Comparison of ENCODE assay signal across 1 cellular context in the genomic region with DNA sequence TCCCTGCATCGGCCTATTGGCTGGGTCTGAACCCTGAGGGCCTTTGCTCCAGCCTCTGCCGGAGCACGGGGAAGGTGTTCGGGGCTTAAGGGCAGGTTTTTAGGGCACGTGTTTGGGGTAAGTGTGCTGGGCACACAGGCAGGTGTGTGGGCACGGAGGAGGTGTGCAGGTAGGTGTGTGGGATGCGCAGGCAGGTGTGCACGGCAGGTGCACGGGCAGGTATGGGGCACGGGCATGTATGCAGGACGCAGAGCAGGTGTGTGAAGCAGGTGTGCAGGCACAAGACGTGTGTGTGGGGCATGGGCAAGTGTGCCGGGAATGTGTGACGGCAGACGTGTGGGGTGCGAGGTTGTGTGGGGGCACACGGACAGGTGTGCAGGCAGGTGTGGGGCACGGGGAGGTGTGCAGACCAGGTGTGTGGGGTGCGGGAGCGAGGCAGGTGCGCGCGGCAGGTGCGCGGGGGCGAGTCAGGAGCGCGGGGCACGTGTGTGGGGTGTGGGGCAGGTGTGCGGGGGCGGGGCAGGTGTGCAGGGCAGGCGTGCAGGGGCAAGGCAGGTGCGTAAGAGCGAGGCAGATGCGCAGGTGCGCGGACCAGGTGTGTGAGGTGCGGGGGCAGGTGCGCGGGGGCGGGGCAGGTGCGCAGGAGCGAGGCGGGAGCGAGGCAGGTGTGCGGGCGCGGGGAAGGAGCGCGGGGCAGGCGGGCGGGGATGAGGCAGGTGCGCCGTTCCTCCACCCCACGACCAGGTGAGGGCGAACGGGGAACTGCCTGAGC.
A peak's percentile ranks its signal among the peaks of the same experiment; 100 is the strongest.
TF ChIP-seq lines count a peak whose summit lies in the region.

No MANE protein-coding gene starts in this region.

TF ChIP-seq in HepG2, 621 proteins besides CTCF, POLR2A, EP300 and RAD21 (continued from another document and continues in another):
- TF ChIP-seq, protein P1, sequence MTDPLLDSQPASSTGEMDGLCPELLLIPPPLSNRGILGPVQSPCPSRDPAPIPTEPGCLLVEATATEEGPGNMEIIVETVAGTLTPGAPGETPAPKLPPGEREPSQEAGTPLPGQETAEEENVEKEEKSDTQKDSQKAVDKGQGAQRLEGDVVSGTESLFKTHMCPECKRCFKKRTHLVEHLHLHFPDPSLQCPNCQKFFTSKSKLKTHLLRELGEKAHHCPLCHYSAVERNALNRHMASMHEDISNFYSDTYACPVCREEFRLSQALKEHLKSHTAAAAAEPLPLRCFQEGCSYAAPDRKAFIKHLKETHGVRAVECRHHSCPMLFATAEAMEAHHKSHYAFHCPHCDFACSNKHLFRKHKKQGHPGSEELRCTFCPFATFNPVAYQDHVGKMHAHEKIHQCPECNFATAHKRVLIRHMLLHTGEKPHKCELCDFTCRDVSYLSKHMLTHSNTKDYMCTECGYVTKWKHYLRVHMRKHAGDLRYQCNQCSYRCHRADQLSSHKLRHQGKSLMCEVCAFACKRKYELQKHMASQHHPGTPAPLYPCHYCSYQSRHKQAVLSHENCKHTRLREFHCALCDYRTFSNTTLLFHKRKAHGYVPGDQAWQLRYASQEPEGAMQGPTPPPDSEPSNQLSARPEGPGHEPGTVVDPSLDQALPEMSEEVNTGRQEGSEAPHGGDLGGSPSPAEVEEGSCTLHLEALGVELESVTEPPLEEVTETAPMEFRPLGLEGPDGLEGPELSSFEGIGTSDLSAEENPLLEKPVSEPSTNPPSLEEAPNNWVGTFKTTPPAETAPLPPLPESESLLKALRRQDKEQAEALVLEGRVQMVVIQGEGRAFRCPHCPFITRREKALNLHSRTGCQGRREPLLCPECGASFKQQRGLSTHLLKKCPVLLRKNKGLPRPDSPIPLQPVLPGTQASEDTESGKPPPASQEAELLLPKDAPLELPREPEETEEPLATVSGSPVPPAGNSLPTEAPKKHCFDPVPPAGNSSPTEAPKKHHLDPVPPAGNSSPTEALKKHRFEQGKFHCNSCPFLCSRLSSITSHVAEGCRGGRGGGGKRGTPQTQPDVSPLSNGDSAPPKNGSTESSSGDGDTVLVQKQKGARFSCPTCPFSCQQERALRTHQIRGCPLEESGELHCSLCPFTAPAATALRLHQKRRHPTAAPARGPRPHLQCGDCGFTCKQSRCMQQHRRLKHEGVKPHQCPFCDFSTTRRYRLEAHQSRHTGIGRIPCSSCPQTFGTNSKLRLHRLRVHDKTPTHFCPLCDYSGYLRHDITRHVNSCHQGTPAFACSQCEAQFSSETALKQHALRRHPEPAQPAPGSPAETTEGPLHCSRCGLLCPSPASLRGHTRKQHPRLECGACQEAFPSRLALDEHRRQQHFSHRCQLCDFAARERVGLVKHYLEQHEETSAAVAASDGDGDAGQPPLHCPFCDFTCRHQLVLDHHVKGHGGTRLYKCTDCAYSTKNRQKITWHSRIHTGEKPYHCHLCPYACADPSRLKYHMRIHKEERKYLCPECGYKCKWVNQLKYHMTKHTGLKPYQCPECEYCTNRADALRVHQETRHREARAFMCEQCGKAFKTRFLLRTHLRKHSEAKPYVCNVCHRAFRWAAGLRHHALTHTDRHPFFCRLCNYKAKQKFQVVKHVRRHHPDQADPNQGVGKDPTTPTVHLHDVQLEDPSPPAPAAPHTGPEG (CRISPR knock-in tag; IDR thresholded peaks at IDR 0.05), result no peak
- no peak for TF ChIP-seq JUN (CRISPR knock-in tag; IDR thresholded peaks at IDR 0.05)
- no peak for TF ChIP-seq ZNF660 (CRISPR knock-in tag; IDR thresholded peaks at IDR 0.05; ENCODE audit: borderline replicate concordance, low read depth)
- TF ChIP-seq ZSCAN9 (CRISPR knock-in tag; IDR thresholded peaks at IDR 0.05; ENCODE audit: borderline replicate concordance), result no peak
- TF ChIP-seq, protein P2, sequence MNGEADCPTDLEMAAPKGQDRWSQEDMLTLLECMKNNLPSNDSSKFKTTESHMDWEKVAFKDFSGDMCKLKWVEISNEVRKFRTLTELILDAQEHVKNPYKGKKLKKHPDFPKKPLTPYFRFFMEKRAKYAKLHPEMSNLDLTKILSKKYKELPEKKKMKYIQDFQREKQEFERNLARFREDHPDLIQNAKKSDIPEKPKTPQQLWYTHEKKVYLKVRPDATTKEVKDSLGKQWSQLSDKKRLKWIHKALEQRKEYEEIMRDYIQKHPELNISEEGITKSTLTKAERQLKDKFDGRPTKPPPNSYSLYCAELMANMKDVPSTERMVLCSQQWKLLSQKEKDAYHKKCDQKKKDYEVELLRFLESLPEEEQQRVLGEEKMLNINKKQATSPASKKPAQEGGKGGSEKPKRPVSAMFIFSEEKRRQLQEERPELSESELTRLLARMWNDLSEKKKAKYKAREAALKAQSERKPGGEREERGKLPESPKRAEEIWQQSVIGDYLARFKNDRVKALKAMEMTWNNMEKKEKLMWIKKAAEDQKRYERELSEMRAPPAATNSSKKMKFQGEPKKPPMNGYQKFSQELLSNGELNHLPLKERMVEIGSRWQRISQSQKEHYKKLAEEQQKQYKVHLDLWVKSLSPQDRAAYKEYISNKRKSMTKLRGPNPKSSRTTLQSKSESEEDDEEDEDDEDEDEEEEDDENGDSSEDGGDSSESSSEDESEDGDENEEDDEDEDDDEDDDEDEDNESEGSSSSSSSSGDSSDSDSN (CRISPR knock-in tag; IDR thresholded peaks at IDR 0.05), result no peak
- no peak for TF ChIP-seq MAFF (IDR thresholded peaks at IDR 0.05; ENCODE audit: low read depth, low read length)
- TF ChIP-seq ZNF790 (CRISPR knock-in tag; IDR thresholded peaks at IDR 0.05; ENCODE audit: borderline replicate concordance), result peak; percentile 37; the same call in 1 of the 2 replicates
- no peak for TF ChIP-seq SYNCRIP (IDR thresholded peaks at IDR 0.05; ENCODE audit: insufficient read depth, low read depth, low read length)
- TF ChIP-seq ATAD3A (CRISPR knock-in tag; IDR thresholded peaks at IDR 0.05), result no peak
- no peak for TF ChIP-seq IKZF1 (IDR thresholded peaks at IDR 0.05)
- no peak for TF ChIP-seq ZMYM4 (CRISPR knock-in tag; IDR thresholded peaks at IDR 0.05)
- TF ChIP-seq ZNF550 (CRISPR knock-in tag; IDR thresholded peaks at IDR 0.05; ENCODE audit: borderline replicate concordance), result 0 out of 2 replicates have a peak, but pooled peaks have one; percentile 64
- TF ChIP-seq EEA1 (CRISPR knock-in tag; IDR thresholded peaks at IDR 0.05; ENCODE audit: borderline replicate concordance), result peak; percentile 24; the same call in 1 of the 2 replicates
- TF ChIP-seq AKAP8 (CRISPR knock-in tag; IDR thresholded peaks at IDR 0.05), result peak; percentile 23
- peak; percentile 38 for TF ChIP-seq CCAR2 (optimal IDR thresholded peaks at IDR 0.05; ENCODE audit: low read depth, low read length)
- TF ChIP-seq ZSCAN31 (CRISPR knock-in tag; IDR thresholded peaks at IDR 0.05; ENCODE audit: low read depth), result 0 out of 2 replicates have a peak, but pooled peaks have one; percentile 10
- TF ChIP-seq PAF1 (CRISPR knock-in tag; IDR thresholded peaks at IDR 0.05), result no peak
- no peak for TF ChIP-seq ZBTB7A (CRISPR knock-in tag; IDR thresholded peaks at IDR 0.05)
- no peak for TF ChIP-seq ZNF598 (CRISPR knock-in tag; IDR thresholded peaks at IDR 0.05; ENCODE audit: borderline replicate concordance)
- TF ChIP-seq REL (CRISPR knock-in tag; conservative IDR thresholded peaks at IDR 0.05), result 0 out of 2 replicates have a peak, but pooled peaks have one; percentile 15
- TF ChIP-seq, protein P3, sequence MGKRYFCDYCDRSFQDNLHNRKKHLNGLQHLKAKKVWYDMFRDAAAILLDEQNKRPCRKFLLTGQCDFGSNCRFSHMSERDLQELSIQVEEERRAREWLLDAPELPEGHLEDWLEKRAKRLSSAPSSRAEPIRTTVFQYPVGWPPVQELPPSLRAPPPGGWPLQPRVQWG (CRISPR knock-in tag; IDR thresholded peaks at IDR 0.05; ENCODE audit: borderline replicate concordance, low read depth), result 0 out of 2 replicates have a peak, but pooled peaks have one; percentile 82
- TF ChIP-seq ZNF775 (CRISPR knock-in tag; IDR thresholded peaks at IDR 0.05; ENCODE audit: borderline replicate concordance), result no peak
- TF ChIP-seq ZFP82 (CRISPR knock-in tag; IDR thresholded peaks at IDR 0.05; ENCODE audit: borderline replicate concordance), result no peak
- TF ChIP-seq ZFP41 (CRISPR knock-in tag; IDR thresholded peaks at IDR 0.05; ENCODE audit: borderline replicate concordance), result no peak
- TF ChIP-seq, protein P4, sequence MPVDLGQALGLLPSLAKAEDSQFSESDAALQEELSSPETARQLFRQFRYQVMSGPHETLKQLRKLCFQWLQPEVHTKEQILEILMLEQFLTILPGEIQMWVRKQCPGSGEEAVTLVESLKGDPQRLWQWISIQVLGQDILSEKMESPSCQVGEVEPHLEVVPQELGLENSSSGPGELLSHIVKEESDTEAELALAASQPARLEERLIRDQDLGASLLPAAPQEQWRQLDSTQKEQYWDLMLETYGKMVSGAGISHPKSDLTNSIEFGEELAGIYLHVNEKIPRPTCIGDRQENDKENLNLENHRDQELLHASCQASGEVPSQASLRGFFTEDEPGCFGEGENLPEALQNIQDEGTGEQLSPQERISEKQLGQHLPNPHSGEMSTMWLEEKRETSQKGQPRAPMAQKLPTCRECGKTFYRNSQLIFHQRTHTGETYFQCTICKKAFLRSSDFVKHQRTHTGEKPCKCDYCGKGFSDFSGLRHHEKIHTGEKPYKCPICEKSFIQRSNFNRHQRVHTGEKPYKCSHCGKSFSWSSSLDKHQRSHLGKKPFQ (CRISPR knock-in tag; IDR thresholded peaks at IDR 0.05; ENCODE audit: insufficient replicate concordance), result no peak
- TF ChIP-seq TBP (CRISPR knock-in tag; IDR thresholded peaks at IDR 0.05), result no peak
- TF ChIP-seq, protein P5, sequence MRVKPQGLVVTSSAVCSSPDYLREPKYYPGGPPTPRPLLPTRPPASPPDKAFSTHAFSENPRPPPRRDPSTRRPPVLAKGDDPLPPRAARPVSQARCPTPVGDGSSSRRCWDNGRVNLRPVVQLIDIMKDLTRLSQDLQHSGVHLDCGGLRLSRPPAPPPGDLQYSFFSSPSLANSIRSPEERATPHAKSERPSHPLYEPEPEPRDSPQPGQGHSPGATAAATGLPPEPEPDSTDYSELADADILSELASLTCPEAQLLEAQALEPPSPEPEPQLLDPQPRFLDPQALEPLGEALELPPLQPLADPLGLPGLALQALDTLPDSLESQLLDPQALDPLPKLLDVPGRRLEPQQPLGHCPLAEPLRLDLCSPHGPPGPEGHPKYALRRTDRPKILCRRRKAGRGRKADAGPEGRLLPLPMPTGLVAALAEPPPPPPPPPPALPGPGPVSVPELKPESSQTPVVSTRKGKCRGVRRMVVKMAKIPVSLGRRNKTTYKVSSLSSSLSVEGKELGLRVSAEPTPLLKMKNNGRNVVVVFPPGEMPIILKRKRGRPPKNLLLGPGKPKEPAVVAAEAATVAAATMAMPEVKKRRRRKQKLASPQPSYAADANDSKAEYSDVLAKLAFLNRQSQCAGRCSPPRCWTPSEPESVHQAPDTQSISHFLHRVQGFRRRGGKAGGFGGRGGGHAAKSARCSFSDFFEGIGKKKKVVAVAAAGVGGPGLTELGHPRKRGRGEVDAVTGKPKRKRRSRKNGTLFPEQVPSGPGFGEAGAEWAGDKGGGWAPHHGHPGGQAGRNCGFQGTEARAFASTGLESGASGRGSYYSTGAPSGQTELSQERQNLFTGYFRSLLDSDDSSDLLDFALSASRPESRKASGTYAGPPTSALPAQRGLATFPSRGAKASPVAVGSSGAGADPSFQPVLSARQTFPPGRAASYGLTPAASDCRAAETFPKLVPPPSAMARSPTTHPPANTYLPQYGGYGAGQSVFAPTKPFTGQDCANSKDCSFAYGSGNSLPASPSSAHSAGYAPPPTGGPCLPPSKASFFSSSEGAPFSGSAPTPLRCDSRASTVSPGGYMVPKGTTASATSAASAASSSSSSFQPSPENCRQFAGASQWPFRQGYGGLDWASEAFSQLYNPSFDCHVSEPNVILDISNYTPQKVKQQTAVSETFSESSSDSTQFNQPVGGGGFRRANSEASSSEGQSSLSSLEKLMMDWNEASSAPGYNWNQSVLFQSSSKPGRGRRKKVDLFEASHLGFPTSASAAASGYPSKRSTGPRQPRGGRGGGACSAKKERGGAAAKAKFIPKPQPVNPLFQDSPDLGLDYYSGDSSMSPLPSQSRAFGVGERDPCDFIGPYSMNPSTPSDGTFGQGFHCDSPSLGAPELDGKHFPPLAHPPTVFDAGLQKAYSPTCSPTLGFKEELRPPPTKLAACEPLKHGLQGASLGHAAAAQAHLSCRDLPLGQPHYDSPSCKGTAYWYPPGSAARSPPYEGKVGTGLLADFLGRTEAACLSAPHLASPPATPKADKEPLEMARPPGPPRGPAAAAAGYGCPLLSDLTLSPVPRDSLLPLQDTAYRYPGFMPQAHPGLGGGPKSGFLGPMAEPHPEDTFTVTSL (CRISPR knock-in tag; IDR thresholded peaks at IDR 0.05; ENCODE audit: borderline replicate concordance), result no peak
- no peak for TF ChIP-seq MLLT10 (CRISPR knock-in tag; IDR thresholded peaks at IDR 0.05)
- no peak for TF ChIP-seq MIER3 (CRISPR knock-in tag; IDR thresholded peaks at IDR 0.05; ENCODE audit: borderline replicate concordance)
- TF ChIP-seq ZEB1 (IDR thresholded peaks at IDR 0.05; ENCODE audit: insufficient replicate concordance, low read depth), result peak; percentile 78
- peak; percentile 44; the same call in 1 of the 2 replicates for TF ChIP-seq HDAC1 (CRISPR knock-in tag; IDR thresholded peaks at IDR 0.05)
- TF ChIP-seq NFE2L1 (CRISPR knock-in tag; IDR thresholded peaks at IDR 0.05; ENCODE audit: borderline replicate concordance), result no peak
- TF ChIP-seq FOSL1 (CRISPR knock-in tag; IDR thresholded peaks at IDR 0.05; ENCODE audit: borderline replicate concordance), result no peak
- no peak for TF ChIP-seq SCMH1 (CRISPR knock-in tag; IDR thresholded peaks at IDR 0.05; ENCODE audit: borderline replicate concordance)
- no peak for TF ChIP-seq ZC3H4 (CRISPR knock-in tag; IDR thresholded peaks at IDR 0.05; ENCODE audit: borderline replicate concordance)
- TF ChIP-seq, protein P6, sequence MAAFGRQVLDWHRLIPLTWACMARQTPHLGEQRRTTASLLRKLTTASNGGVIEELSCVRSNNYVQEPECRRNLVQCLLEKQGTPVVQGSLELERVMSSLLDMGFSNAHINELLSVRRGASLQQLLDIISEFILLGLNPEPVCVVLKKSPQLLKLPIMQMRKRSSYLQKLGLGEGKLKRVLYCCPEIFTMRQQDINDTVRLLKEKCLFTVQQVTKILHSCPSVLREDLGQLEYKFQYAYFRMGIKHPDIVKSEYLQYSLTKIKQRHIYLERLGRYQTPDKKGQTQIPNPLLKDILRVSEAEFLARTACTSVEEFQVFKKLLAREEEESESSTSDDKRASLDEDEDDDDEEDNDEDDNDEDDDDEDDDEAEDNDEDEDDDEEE (CRISPR knock-in tag; IDR thresholded peaks at IDR 0.05), result no peak
- no peak for TF ChIP-seq FOXP1 (IDR thresholded peaks at IDR 0.05)
- no peak for TF ChIP-seq FOXP1 (CRISPR knock-in tag; IDR thresholded peaks at IDR 0.05)
- no peak for TF ChIP-seq ZNF570 (CRISPR knock-in tag; IDR thresholded peaks at IDR 0.05; ENCODE audit: borderline replicate concordance)
- no peak for TF ChIP-seq SAFB2 (CRISPR knock-in tag; IDR thresholded peaks at IDR 0.05; ENCODE audit: borderline replicate concordance, low read depth)
- TF ChIP-seq PHB2 (IDR thresholded peaks at IDR 0.05; ENCODE audit: partially characterized antibody), result no peak
- no peak for TF ChIP-seq HMG20A (CRISPR knock-in tag; IDR thresholded peaks at IDR 0.05; ENCODE audit: borderline replicate concordance)
